Comparison of ENCODE assay signal across 8 cellular contexts in genomic region chrX:154547245-154548027, GRCh38. TPM values are rescaled to one million over a fixed set of nuclear protein-coding genes. Genes with fewer than 3 reads are reported as not detected.
A peak's percentile ranks its signal among the peaks of the same experiment; 100 is the strongest.
DNase-seq lines count a peak whose midpoint lies in the region; ATAC-seq, FAIRE-seq and TF ChIP-seq lines count a peak whose summit lies in the region.

A gene with protein sequence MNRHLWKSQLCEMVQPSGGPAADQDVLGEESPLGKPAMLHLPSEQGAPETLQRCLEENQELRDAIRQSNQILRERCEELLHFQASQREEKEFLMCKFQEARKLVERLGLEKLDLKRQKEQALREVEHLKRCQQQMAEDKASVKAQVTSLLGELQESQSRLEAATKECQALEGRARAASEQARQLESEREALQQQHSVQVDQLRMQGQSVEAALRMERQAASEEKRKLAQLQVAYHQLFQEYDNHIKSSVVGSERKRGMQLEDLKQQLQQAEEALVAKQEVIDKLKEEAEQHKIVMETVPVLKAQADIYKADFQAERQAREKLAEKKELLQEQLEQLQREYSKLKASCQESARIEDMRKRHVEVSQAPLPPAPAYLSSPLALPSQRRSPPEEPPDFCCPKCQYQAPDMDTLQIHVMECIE (plus strand): TSS chrX:154547620. CDS start chrX:154552003, 4,383 bp downstream.

- H3K27ac ChIP-seq in OCI-LY1 (ENCODE audit: low read depth, low read length, poor library complexity, severe bottlenecking) (peak within 1 kb of the TSS; percentile 87), endothelial cell of umbilical vein (ENCODE audit: insufficient read depth, low read depth, low read length) (peak within 1 kb of the TSS; percentile 85)

- DNase-seq in D341Med (ENCODE audit: low spot score) (peak; percentile 90), HuH-7 (ENCODE audit: low spot score) (peak; percentile 89), endothelial cell of umbilical vein (ENCODE audit: low read depth, low spot score) (peak; percentile 91)
- DNase-seq in activated CD8-positive, alpha-beta memory T cell treated with anti-CD3 and anti-CD28 coated beads, Interleukin-2, amount 50 U/mL, for 48 hours, result peak; percentile 89
- DNase-seq in stimulated activated CD8-positive, alpha-beta memory T cell treated with anti-CD3 and anti-CD28 coated beads, Interleukin-2, amount 100 ng/mL, for 48 hours (ENCODE audit: low read depth in 2 of 2), result peak; percentile 77 to 86

- dilution Hi-C loops in endothelial cell of umbilical vein (cut with MboI; ENCODE audit: extremely low pct_ligation_motif_present, low sequenced_read_pairs), result no loop called here

- no peaks in the 10 kb centered on the region for H3K9me2 ChIP-seq in OCI-LY1 (ENCODE audit: low read depth, low read length)

- no peaks in the 10 kb centered on the region for H3K9me1 ChIP-seq in endothelial cell of umbilical vein (replicated peaks; ENCODE audit: control insufficient read depth, extremely low read depth, insufficient read depth, low read length)

- TF ChIP-seq POLR2A in endothelial cell of umbilical vein (IDR thresholded peaks at IDR 0.05; ENCODE audit: low read depth, low read length), result no peak

- FAIRE-seq in endothelial cell of umbilical vein (lab: Jason Lieb, UNC), result peak; percentile 96

- H3K27me3 ChIP-seq in OCI-LY1 (ENCODE audit: insufficient read depth, low read length), result no peaks in the 10 kb centered on the region
- H3K27me3 ChIP-seq in endothelial cell of umbilical vein (ENCODE audit: control insufficient read depth in 2 of 2, insufficient read depth in 2 of 2, low read length in 2 of 2), result no peaks in the 10 kb centered on the region
- no peaks in the 10 kb centered on the region for H3K27me3 ChIP-seq in mononuclear cell (ENCODE audit: insufficient read depth, low read length)

- TF ChIP-seq CTCF in OCI-LY1 (IDR thresholded peaks at IDR 0.05; ENCODE audit: low read length) (no peak), endothelial cell of umbilical vein (IDR thresholded peaks at IDR 0.05; ENCODE audit: extremely low read depth in 1 of 2, insufficient read depth in 1 of 2, low read depth in 1 of 2, low read length in 2 of 2) (no peak)

- POLR2A ChIA-PET in endothelial cell of umbilical vein (lab: Charles Lee), result interaction anchor here (0.6 kb wide), 1 partner anchor 176 kb away, joined by 6 read pairs; no protein-coding TSS in a partner anchor

- BruUV-seq in endothelial cell of umbilical vein (replicated peaks; lab: Mats Ljungman, UMichigan), result TSS peak; percentile 58

- H3K79me2 ChIP-seq in OCI-LY1 (ENCODE audit: insufficient read depth, low read length) (peaks cover 17% of the 10 kb centered on the region), endothelial cell of umbilical vein (ENCODE audit: control insufficient read depth, insufficient read depth, low read length) (peaks cover 58% of the 10 kb centered on the region)

- peak within 1 kb of the TSS; percentile 95 for H3K9ac ChIP-seq in OCI-LY1 (ENCODE audit: low read length)
- peak within 1 kb of the TSS; percentile 93 for H3K9ac ChIP-seq in endothelial cell of umbilical vein (replicated peaks; ENCODE audit: extremely low read depth, insufficient read depth, low read length)

- H2AFZ ChIP-seq in OCI-LY1 (ENCODE audit: low read length), result no peak within 1 kb of the TSS
- H2AFZ ChIP-seq in endothelial cell of umbilical vein (ENCODE audit: low read depth, low read length), result peak within 1 kb of the TSS; percentile 42

- no peaks in the 10 kb centered on the region for H3K9me3 ChIP-seq in OCI-LY1 (ENCODE audit: low read length)
- no peaks in the 10 kb centered on the region for H3K9me3 ChIP-seq in endothelial cell of umbilical vein (replicated peaks; ENCODE audit: control insufficient read depth, insufficient read depth, low read length)
- no peaks in the 10 kb centered on the region for H3K9me3 ChIP-seq in mononuclear cell (ENCODE audit: low read depth, low read length)

- H4K20me1 ChIP-seq in OCI-LY1 (ENCODE audit: insufficient read depth, low read length) (no peaks in the 10 kb centered on the region), endothelial cell of umbilical vein (replicated peaks; ENCODE audit: control insufficient read depth, extremely low read depth, insufficient read depth, low read length) (no peaks in the 10 kb centered on the region)

- intact Hi-C loops in endothelial cell of umbilical vein (cut with micrococcal nuclease), result no loop called here

- peak; percentile 80 for ATAC-seq in GM21515 (IDR thresholded peaks at IDR 0.05; ENCODE audit: unreplicated experiment)

- H3K4me3 ChIP-seq in OCI-LY1 (ENCODE audit: low read depth, low read length, poor library complexity, severe bottlenecking) (peak within 1 kb of the TSS; percentile 98), endothelial cell of umbilical vein (replicated peaks in 1 of 3; ENCODE audit: insufficient read depth in 1 of 3, low read depth in 1 of 3, low read length in 3 of 3) (peak within 1 kb of the TSS; percentile 66 to 92 (median 68)), mononuclear cell (ENCODE audit: low read length) (peak within 1 kb of the TSS; percentile 66)

- CTCF ChIA-PET in endothelial cell of umbilical vein (lab: Charles Lee), result interaction anchor here (0.8 kb wide), 1 partner anchor 20 kb away, joined by 3 read pairs; no protein-coding TSS in a partner anchor

- H3F3A ChIP-seq in OCI-LY1 (ENCODE audit: insufficient read depth, low read length), result no peaks in the 10 kb centered on the region

- H3K4me1 ChIP-seq in OCI-LY1 (ENCODE audit: insufficient read depth, low read length, severe bottlenecking) (peaks cover 28% of the 10 kb centered on the region), endothelial cell of umbilical vein (ENCODE audit: control insufficient read depth, extremely low read depth, insufficient read depth, low read length) (peaks cover 17% of the 10 kb centered on the region), mononuclear cell (ENCODE audit: insufficient read depth, low read length) (peaks cover 72% of the 10 kb centered on the region)

- H3K4me2 ChIP-seq in OCI-LY1 (ENCODE audit: low read length) (peak within 1 kb of the TSS; percentile 97), endothelial cell of umbilical vein (ENCODE audit: insufficient read depth, low read length) (peak within 1 kb of the TSS; percentile 83)

- H3K36me3 ChIP-seq in OCI-LY1 (ENCODE audit: insufficient read depth, low read length) (peaks cover 10% of the 10 kb centered on the region; the same call in 1 of the 2 replicates), endothelial cell of umbilical vein (ENCODE audit: control insufficient read depth in 2 of 2, extremely low read depth in 1 of 2, insufficient read depth in 2 of 2, low read length in 2 of 2) (no peaks in the 10 kb centered on the region)

TF ChIP-seq in endothelial cell of umbilical vein, 7 proteins besides CTCF, POLR2A, EP300 and RAD21:
- TF ChIP-seq EZH2 (IDR thresholded peaks at IDR 0.05; ENCODE audit: borderline replicate concordance, low read depth, low read length, severe bottlenecking) (no peak), POLR2AphosphoS5 (IDR thresholded peaks at IDR 0.05; ENCODE audit: insufficient read depth, low read depth, low read length) (peak; percentile 55)

RNA-seq across cellular contexts. Expression of the gene that starts here (rescaled TPM):
- total RNA-seq in endothelial cell of umbilical vein, result 40.3 and 41.2 TPM in 2 replicates
- 47.8 and 52.1 TPM in 2 replicates for polyA plus RNA-seq in endothelial cell of umbilical vein
- 28.2 and 36.2 TPM in 2 replicates for polyA plus RNA-seq in endothelial cell of umbilical vein (2011; cell fraction: cytosol; rRNA removed)
- 58.8 and 59.8 TPM in 2 replicates for polyA plus RNA-seq in endothelial cell of umbilical vein (2011; cell fraction: nucleus; rRNA removed)
- 26.9 and 34.0 TPM in 2 replicates for polyA plus RNA-seq in endothelial cell of umbilical vein (2012)
- 11.1 and 13.7 TPM in 2 replicates for polyA minus RNA-seq in endothelial cell of umbilical vein
- polyA minus RNA-seq in endothelial cell of umbilical vein (2011; cell fraction: cytosol; rRNA and poly(A)+ RNA removed), result 16.7 TPM
- polyA minus RNA-seq in endothelial cell of umbilical vein (2011; cell fraction: nucleus; rRNA and poly(A)+ RNA removed), result 11.3 and 17.5 TPM in 2 replicates
- total RNA-seq in mononuclear cell, result 11.8 TPM

Comparison
In these comparisons a context has a peak if more than half of its experiments do, and no peak if none do; other contexts are left out.
1. Peak in every context shown above with its lines: DNase-seq, ATAC-seq, H3K4me3 ChIP-seq and H3K27ac ChIP-seq.